In the genomic region with DNA sequence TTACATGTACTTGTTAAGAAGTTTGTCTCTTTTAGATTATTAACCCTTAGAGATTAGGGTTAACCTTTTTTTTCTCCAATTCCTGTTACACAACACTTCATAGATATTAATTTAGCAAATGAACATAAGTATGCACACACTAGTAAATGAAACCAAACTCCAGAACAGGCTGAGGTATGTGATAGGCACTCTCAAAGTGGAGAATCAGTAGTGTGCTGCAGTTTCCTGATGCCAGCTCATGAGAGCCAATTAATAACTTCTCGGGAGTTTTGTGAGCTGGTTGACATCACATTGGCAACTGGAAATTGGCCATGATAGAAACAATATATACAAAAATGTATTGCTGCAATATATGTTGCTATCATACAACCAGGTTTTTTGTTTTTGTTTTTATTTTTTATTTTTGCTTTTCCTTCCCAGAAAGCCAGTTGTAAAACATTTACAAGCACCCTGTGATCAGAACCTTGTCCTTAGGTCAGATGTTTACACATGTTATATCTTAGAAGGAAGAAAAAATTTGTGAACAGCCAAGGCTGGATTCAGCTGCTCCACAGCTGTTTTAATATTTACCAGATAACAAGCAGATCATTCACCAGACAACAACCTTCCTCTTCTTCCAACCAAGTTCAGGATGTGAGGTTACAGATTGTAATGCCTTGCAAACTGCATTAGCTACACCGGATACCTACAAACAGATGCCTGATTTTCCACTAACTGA, we compare ENCODE assay signal across 2 cellular contexts.
TF ChIP-seq lines count a peak whose summit lies in the region.

No MANE protein-coding gene starts in this region.

TF ChIP-seq in SK-N-SH treated with all-trans-retinoic acid at 6 μM for 48 hours, 23 proteins besides CTCF, POLR2A, EP300 and RAD21:
- no peak for TF ChIP-seq TCF4 (CRISPR knock-in tag; IDR thresholded peaks at IDR 0.05; ENCODE audit: borderline replicate concordance)
- TF ChIP-seq BACH2 (CRISPR knock-in tag; IDR thresholded peaks at IDR 0.05; ENCODE audit: borderline replicate concordance) = no peak
- TF ChIP-seq ARNTL (CRISPR knock-in tag; IDR thresholded peaks at IDR 0.05; ENCODE audit: borderline replicate concordance, low read depth) = no peak
- no peak for TF ChIP-seq SNAI2 (CRISPR knock-in tag; IDR thresholded peaks at IDR 0.05)
- TF ChIP-seq CSDC2 (CRISPR knock-in tag; IDR thresholded peaks at IDR 0.05) = no peak
- TF ChIP-seq, protein P1, sequence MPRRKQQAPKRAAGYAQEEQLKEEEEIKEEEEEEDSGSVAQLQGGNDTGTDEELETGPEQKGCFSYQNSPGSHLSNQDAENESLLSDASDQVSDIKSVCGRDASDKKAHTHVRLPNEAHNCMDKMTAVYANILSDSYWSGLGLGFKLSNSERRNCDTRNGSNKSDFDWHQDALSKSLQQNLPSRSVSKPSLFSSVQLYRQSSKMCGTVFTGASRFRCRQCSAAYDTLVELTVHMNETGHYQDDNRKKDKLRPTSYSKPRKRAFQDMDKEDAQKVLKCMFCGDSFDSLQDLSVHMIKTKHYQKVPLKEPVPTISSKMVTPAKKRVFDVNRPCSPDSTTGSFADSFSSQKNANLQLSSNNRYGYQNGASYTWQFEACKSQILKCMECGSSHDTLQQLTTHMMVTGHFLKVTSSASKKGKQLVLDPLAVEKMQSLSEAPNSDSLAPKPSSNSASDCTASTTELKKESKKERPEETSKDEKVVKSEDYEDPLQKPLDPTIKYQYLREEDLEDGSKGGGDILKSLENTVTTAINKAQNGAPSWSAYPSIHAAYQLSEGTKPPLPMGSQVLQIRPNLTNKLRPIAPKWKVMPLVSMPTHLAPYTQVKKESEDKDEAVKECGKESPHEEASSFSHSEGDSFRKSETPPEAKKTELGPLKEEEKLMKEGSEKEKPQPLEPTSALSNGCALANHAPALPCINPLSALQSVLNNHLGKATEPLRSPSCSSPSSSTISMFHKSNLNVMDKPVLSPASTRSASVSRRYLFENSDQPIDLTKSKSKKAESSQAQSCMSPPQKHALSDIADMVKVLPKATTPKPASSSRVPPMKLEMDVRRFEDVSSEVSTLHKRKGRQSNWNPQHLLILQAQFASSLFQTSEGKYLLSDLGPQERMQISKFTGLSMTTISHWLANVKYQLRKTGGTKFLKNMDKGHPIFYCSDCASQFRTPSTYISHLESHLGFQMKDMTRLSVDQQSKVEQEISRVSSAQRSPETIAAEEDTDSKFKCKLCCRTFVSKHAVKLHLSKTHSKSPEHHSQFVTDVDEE (CRISPR knock-in tag; IDR thresholded peaks at IDR 0.05) = no peak
- no peak for TF ChIP-seq ZC3H10 (CRISPR knock-in tag; IDR thresholded peaks at IDR 0.05)
- TF ChIP-seq, protein P2, sequence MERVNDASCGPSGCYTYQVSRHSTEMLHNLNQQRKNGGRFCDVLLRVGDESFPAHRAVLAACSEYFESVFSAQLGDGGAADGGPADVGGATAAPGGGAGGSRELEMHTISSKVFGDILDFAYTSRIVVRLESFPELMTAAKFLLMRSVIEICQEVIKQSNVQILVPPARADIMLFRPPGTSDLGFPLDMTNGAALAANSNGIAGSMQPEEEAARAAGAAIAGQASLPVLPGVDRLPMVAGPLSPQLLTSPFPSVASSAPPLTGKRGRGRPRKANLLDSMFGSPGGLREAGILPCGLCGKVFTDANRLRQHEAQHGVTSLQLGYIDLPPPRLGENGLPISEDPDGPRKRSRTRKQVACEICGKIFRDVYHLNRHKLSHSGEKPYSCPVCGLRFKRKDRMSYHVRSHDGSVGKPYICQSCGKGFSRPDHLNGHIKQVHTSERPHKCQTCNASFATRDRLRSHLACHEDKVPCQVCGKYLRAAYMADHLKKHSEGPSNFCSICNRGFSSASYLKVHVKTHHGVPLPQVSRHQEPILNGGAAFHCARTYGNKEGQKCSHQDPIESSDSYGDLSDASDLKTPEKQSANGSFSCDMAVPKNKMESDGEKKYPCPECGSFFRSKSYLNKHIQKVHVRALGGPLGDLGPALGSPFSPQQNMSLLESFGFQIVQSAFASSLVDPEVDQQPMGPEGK (CRISPR knock-in tag; IDR thresholded peaks at IDR 0.05; ENCODE audit: borderline replicate concordance) = no peak
- no peak for TF ChIP-seq CREB5 (CRISPR knock-in tag; IDR thresholded peaks at IDR 0.05; ENCODE audit: low read depth)
- no peak for TF ChIP-seq CSRNP3 (CRISPR knock-in tag; IDR thresholded peaks at IDR 0.05)
- TF ChIP-seq RARB (CRISPR knock-in tag; IDR thresholded peaks at IDR 0.05) = no peak
TF ChIP-seq in SK-N-SH treated with all-trans-retinoic acid at 6 μM for 48 hours: peak in this region for 0.

TF ChIP-seq in SK-N-SH, 30 proteins besides CTCF, POLR2A, EP300 and RAD21:
- TF ChIP-seq TAF1 (IDR thresholded peaks at IDR 0.05; ENCODE audit: borderline replicate concordance, low read depth, low read length) (no peak), MEF2A (IDR thresholded peaks at IDR 0.05; ENCODE audit: borderline replicate concordance, low read depth) (no peak), EZH2phosphoT487 (IDR thresholded peaks at IDR 0.05; ENCODE audit: borderline replicate concordance, low read depth) (no peak), YY1 (IDR thresholded peaks at IDR 0.05; ENCODE audit: low read depth) (no peak), GATA2 (CRISPR knock-in tag; IDR thresholded peaks at IDR 0.05) (no peak), JUND (IDR thresholded peaks at IDR 0.05) (no peak), TEAD4 (IDR thresholded peaks at IDR 0.05; ENCODE audit: borderline replicate concordance, insufficient read depth) (no peak), RCOR1 (IDR thresholded peaks at IDR 0.05; ENCODE audit: low read length) (no peak), NFIC (IDR thresholded peaks at IDR 0.05; ENCODE audit: borderline replicate concordance) (no peak), SIN3A (IDR thresholded peaks at IDR 0.05; ENCODE audit: borderline replicate concordance, low read depth, low read length) (no peak)
